In the genomic region with DNA sequence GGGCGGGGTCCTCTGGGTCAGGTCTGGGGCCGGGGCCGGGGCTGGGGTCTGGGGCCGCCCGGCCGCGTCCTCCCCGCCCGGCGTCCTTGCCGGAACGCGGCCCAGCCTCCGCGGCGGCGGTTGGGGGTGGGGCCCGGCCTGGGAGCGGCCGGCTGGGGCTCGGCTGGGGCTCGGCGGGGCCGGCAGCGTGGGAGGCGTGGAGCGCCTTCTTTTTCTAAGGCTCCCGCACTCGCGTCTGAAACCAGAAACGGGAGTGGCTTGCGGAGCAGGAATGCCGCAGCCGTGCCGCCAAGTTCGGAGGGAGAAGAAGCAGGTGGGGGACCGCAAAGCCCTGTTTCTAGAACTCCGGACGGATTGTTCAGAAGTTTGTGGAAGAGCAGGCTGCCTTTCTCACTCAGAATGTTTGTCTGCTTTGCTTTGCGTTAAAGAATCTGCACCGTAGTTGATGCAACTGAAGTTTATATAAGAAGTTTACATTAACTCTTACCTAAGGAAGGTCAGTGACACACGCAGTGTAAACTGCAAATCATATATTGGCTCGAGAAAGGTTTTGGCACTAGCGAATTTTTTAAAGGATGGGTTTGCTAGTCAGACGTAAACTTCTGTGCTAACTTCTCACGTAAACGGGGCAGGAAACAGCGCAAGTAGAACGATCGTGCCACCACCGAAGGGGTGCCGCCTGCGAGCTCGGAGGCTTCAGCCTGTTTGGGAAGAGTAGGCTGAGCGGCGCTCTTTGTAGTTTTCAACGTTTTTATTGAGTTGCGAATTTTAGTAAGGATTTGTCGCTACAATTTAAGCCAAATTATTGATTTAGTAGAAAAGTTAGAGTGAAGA, we compare ENCODE assay signal across 8 cellular contexts. TPM values are rescaled to one million over a fixed set of nuclear protein-coding genes. Genes with fewer than 3 reads are reported as not detected.
DNase-seq lines count a peak whose midpoint lies in the region; ATAC-seq and TF ChIP-seq lines count a peak whose summit lies in the region.

No MANE protein-coding gene starts in this region.

- H3K9me3 ChIP-seq in SJCRH30 (replicated peaks) (no peaks in the 10 kb centered on the region), cardiac muscle cell (ENCODE audit: low read depth) (no peaks in the 10 kb centered on the region), psoas muscle (no peaks in the 10 kb centered on the region), vagina (no peaks in the 10 kb centered on the region)

- H3K27ac ChIP-seq in SJCRH30: peak overlapping the region; percentile 71; the same call in 1 of the 2 replicates
- H3K27ac ChIP-seq in cardiac muscle cell: peak overlapping the region; percentile 99
- peak overlapping the region; percentile 94 for H3K27ac ChIP-seq in psoas muscle
- peak overlapping the region; percentile 99 for H3K27ac ChIP-seq in vagina

- H3K36me3 ChIP-seq in SJCRH30: peaks cover 9% of the 10 kb centered on the region
- H3K36me3 ChIP-seq in cardiac muscle cell: no peaks in the 10 kb centered on the region
- no peaks in the 10 kb centered on the region for H3K36me3 ChIP-seq in psoas muscle (ENCODE audit: insufficient read depth in 1 of 2, low read depth in 1 of 2)
- H3K36me3 ChIP-seq in vagina: no peaks in the 10 kb centered on the region

- TF ChIP-seq CTCF in cardiac muscle cell (IDR thresholded peaks at IDR 0.05; ENCODE audit: low read depth, low read length) (no peak), psoas muscle (IDR thresholded peaks at IDR 0.05) (no peak), vagina (IDR thresholded peaks at IDR 0.05) (no peak)

- ATAC-seq in GM18868 (IDR thresholded peaks at IDR 0.05; ENCODE audit: unreplicated experiment): peak; percentile 52
- ATAC-seq in HG03135 (IDR thresholded peaks at IDR 0.05; ENCODE audit: unreplicated experiment): peak; percentile 62
- ATAC-seq in psoas muscle: peak; percentile 59 to 70 (median 64)

- H3K27ac Mint-ChIP-seq in activated naive CD8-positive, alpha-beta T cell: peak overlapping the region; percentile 97

- peaks cover 9% of the 10 kb centered on the region for H3K4me1 ChIP-seq in SJCRH30
- H3K4me1 ChIP-seq in cardiac muscle cell (ENCODE audit: low read depth): peaks cover 11% of the 10 kb centered on the region
- peaks cover 34% of the 10 kb centered on the region for H3K4me1 ChIP-seq in psoas muscle
- peaks cover 52% of the 10 kb centered on the region for H3K4me1 ChIP-seq in vagina

- no peaks in the 10 kb centered on the region for H3K9me3 Mint-ChIP-seq in activated naive CD8-positive, alpha-beta T cell (ENCODE audit: low read depth)

- WGBS in psoas muscle, 3 donors: 0 to 1% (median 1%) methylated on average over 48 to 59 of the region's 59 CpGs

- H3K27me3 ChIP-seq in SJCRH30 (no peaks in the 10 kb centered on the region), cardiac muscle cell (no peaks in the 10 kb centered on the region), psoas muscle (ENCODE audit: insufficient read depth in 3 of 3, low read length in 2 of 3) (no peaks in the 10 kb centered on the region), vagina (no peaks in the 10 kb centered on the region)

- peak overlapping the region; percentile 98 for H3K4me3 Mint-ChIP-seq in activated naive CD8-positive, alpha-beta T cell

- no peak for TF ChIP-seq POLR2A in vagina (IDR thresholded peaks at IDR 0.05)

- peaks cover 9% of the 10 kb centered on the region for H3K36me3 Mint-ChIP-seq in activated naive CD8-positive, alpha-beta T cell

- no peaks in the 10 kb centered on the region for H3K27me3 Mint-ChIP-seq in activated naive CD8-positive, alpha-beta T cell

- intact Hi-C loops in psoas muscle (cut with DNase I) (loop anchor here (5.0 to 10.0 kb wide), 2 partner anchors 63 to 365 kb away; no protein-coding TSS in a partner anchor), vagina (cut with DNase I) (no loop called here)

- H3K4me3 ChIP-seq in SJCRH30 (peak overlapping the region; percentile 92), cardiac muscle cell (peak overlapping the region; percentile 88), psoas muscle (peak overlapping the region; percentile 71), vagina (peak overlapping the region; percentile 62 to 71)

- H3K4me1 Mint-ChIP-seq in activated naive CD8-positive, alpha-beta T cell (ENCODE audit: low read depth): peaks cover 38% of the 10 kb centered on the region

- DNase-seq in AG08395 (ENCODE audit: low spot score): peak; percentile 70
- peak; percentile 60 to 66 for DNase-seq in SJCRH30
- DNase-seq in cardiac muscle cell (ENCODE audit: low read depth in 1 of 2, low spot score in 1 of 2): peak; percentile 72 to 82
- peak; percentile 68 to 80 for DNase-seq in psoas muscle
- no peak for DNase-seq in vagina (ENCODE audit: extremely low spot score in 2 of 2)

RNA-seq across cellular contexts. Expression of a gene that starts 0.7 kb away (rescaled TPM):
- total RNA-seq in SJCRH30 (2014; rRNA removed; shearing (Covaris generic)): 107 and 121 TPM in 2 replicates
- total RNA-seq in cardiac muscle cell: 110 and 117 TPM in 2 replicates
- polyA plus RNA-seq in cardiac muscle cell: 122 and 137 TPM in 2 replicates
- total RNA-seq in psoas muscle: 100 to 1,000 TPM; 226 to 243 (median 232) TPM
- polyA plus RNA-seq in psoas muscle: 100 to 1,000 TPM; 103 to 326 (median 211) TPM
- total RNA-seq in vagina: 93.1 TPM

Comparison
In these comparisons a context has a peak if more than half of its experiments do, and no peak if none do; other contexts are left out.
1. DNase-seq: peak in AG08395 (single experiment), SJCRH30 (2 of 2), cardiac muscle cell (2 of 2) and psoas muscle (2 of 2); none in vagina (0 of 2).
2. Peak in every context shown above with its lines, with median percentiles within 50 percentile points of each other: ATAC-seq, H3K27ac ChIP-seq and H3K4me3 ChIP-seq.